In genomic region chr12:93018610-93019009, GRCh38 we compare ENCODE assay signal across 28 cellular contexts.
DNase-seq lines count a peak whose midpoint lies in the region; ATAC-seq, FAIRE-seq and TF ChIP-seq lines count a peak whose summit lies in the region.
"Had no signal": no experiment of that assay in that cellular context is flagged by ENCODE, and none has a peak within 500 bp of the region (broad histone marks: within the 10 kb centered on the region; RNA-seq: fewer than 3 reads in every experiment).

No MANE protein-coding gene starts in this region.

- H3K18ac ChIP-seq in mesenchymal stem cell (ENCODE audit: low read depth in 1 of 2, low read length in 2 of 2): no peak overlapping the region

- in situ Hi-C loops in K562 (cut with MboI): no loop called here
- in situ Hi-C loops in HepG2 (cut with HindIII; ENCODE audit: extremely low pct_ligation_motif_present, low pct_unique_long_range_greater_than_20kb): loop anchor here (10.0 kb wide), 1 partner anchor 296 kb away; no protein-coding TSS in a partner anchor

- no peak overlapping the region for H3K4ac ChIP-seq in mesenchymal stem cell (ENCODE audit: low read depth in 1 of 2, low read length in 2 of 2)

- BruUV-seq in K562 (replicated peaks; lab: Mats Ljungman, UMichigan) (no TSS peak), HepG2 (replicated peaks; lab: Mats Ljungman, UMichigan) (no TSS peak)

- H4K91ac ChIP-seq in mesenchymal stem cell (ENCODE audit: low read length): no peak overlapping the region

- H3K4me2 ChIP-seq in K562 (ENCODE audit: insufficient read depth, low read length): no peak overlapping the region
- peak overlapping the region; percentile 88 for H3K4me2 ChIP-seq in HepG2 (ENCODE audit: low read depth, low read length)
- no peak overlapping the region for H3K4me2 ChIP-seq in parathyroid adenoma (ENCODE audit: low read length)
- no peak overlapping the region for H3K4me2 ChIP-seq in mesenchymal stem cell (ENCODE audit: low read length, poor library complexity, severe bottlenecking)

- H2BK5ac ChIP-seq in mesenchymal stem cell (ENCODE audit: low read depth, low read length, poor library complexity, severe bottlenecking): no peak overlapping the region

- no peak overlapping the region for H2AK5ac ChIP-seq in mesenchymal stem cell (ENCODE audit: low read length, severe bottlenecking)

- TF ChIP-seq CTCF in 22Rv1 (IDR thresholded peaks at IDR 0.05): no peak
- no peak for TF ChIP-seq CTCF in K562 (IDR thresholded peaks at IDR 0.05 in 2 of 3, conservative IDR thresholded peaks at IDR 0.05 in 1 of 3; ENCODE audit: insufficient read depth in 2 of 3, low read depth in 1 of 3, low read length in 3 of 3)
- TF ChIP-seq CTCF in HepG2 (CRISPR knock-in tag; IDR thresholded peaks at IDR 0.05): no peak
- no peak for TF ChIP-seq CTCF in parathyroid adenoma (IDR thresholded peaks at IDR 0.05)

- H3K9me1 ChIP-seq in K562 (ENCODE audit: control insufficient read depth, insufficient read depth, low read length): no peaks in the 10 kb centered on the region

- CTCF ChIA-PET in K562 (lab: Yijun Ruan, JAX; ENCODE audit: low intra/inter-chr PET ratio): no interaction called here
- CTCF ChIA-PET in HepG2 (lab: Yijun Ruan, JAX; ENCODE audit: low intra/inter-chr PET ratio, low total read pairs): no interaction called here

- H3K4me3 ChIP-seq in K562 (no peak overlapping the region), HepG2 (replicated peaks in 1 of 3; ENCODE audit: insufficient read depth in 1 of 3, low read depth in 2 of 3, low read length in 3 of 3) (no peak overlapping the region), parathyroid adenoma (ENCODE audit: low read depth, low read length) (no peak overlapping the region), mesenchymal stem cell (ENCODE audit: insufficient read depth in 1 of 2, low read depth in 1 of 2, low read length in 2 of 2) (no peak overlapping the region)
- H3K4me3 ChIP-seq: SJCRH30 had no signal

- H3K23ac ChIP-seq in mesenchymal stem cell (ENCODE audit: low read length in 2 of 2): no peak overlapping the region

- H3K79me1 ChIP-seq in mesenchymal stem cell (replicated peaks; ENCODE audit: low read length, poor library complexity, severe bottlenecking): no peaks in the 10 kb centered on the region

- POLR2A ChIA-PET in K562 (lab: Yijun Ruan, JAX) (interaction anchor here (0.7 to 1.0 kb wide), 2 partner anchors 91 to 291 kb away, joined by 3 to 5 read pairs; no protein-coding TSS in a partner anchor), HepG2 (lab: Yijun Ruan, JAX) (interaction anchor here (0.8 to 7.3 kb wide), 10 partner anchors 7 to 109 kb away, joined by 3 to 132 read pairs (median 12); partner anchors contain the start of gene EEA1)

- H3K27ac ChIP-seq in 22Rv1: peak overlapping the region; percentile 86
- H3K27ac ChIP-seq in K562 (ENCODE audit: extremely low read depth, low read depth, low read length): no peak overlapping the region
- peak overlapping the region; percentile 94 for H3K27ac ChIP-seq in HepG2 (ENCODE audit: extremely low read length, insufficient read depth, low read length)
- peak overlapping the region; percentile 89 for H3K27ac ChIP-seq in parathyroid adenoma
- H3K27ac ChIP-seq in mesenchymal stem cell (ENCODE audit: low read length, poor library complexity, severe bottlenecking): no peak overlapping the region
- H3K27ac ChIP-seq: SJCRH30 had no signal

- FAIRE-seq in K562 (lab: Jason Lieb, UNC) (no peak), HepG2 (lab: Jason Lieb, UNC) (no peak)
- FAIRE-seq: GM12892 had no signal

- H2BK120ac ChIP-seq in mesenchymal stem cell (ENCODE audit: low read depth, low read length): no peak overlapping the region

- H3K9me3 Mint-ChIP-seq in activated naive CD4-positive, alpha-beta T cell treated with anti-CD3 and anti-CD28 coated beads, Interleukin-2, amount 50 U/mL, for 72 hours: no peaks in the 10 kb centered on the region
- H3K9me3 Mint-ChIP-seq: CD14-positive monocyte had no signal

- no peak overlapping the region for H2BK15ac ChIP-seq in mesenchymal stem cell (ENCODE audit: low read depth, poor library complexity, severe bottlenecking)

- no peak for ATAC-seq in K562
- no peak for ATAC-seq in HepG2
- ATAC-seq in GM18873 (IDR thresholded peaks at IDR 0.05; ENCODE audit: low FRiP score, unreplicated experiment): no peak
- no peak for ATAC-seq in activated naive CD4-positive, alpha-beta T cell treated with anti-CD3 and anti-CD28 coated beads, Interleukin-2, amount 50 U/mL, for 72 hours
- ATAC-seq: Right ventricle myocardium inferior, SK-N-SH treated with all-trans-retinoic acid at 6 μM for 48 hours had no signal

- no peak overlapping the region for H2BK12ac ChIP-seq in mesenchymal stem cell (ENCODE audit: low read length in 2 of 2)

- H2AFZ ChIP-seq in K562 (ENCODE audit: low read depth, low read length): peak overlapping the region; percentile 94
- no peak overlapping the region for H2AFZ ChIP-seq in HepG2 (ENCODE audit: low read length)
- peak overlapping the region; percentile 80 for H2AFZ ChIP-seq in parathyroid adenoma
- H2AFZ ChIP-seq in mesenchymal stem cell (ENCODE audit: low read depth, low read length): no peak overlapping the region

- TF ChIP-seq RAD21 in K562 (CRISPR knock-in tag; conservative IDR thresholded peaks at IDR 0.05 in 1 of 2, IDR thresholded peaks at IDR 0.05 in 1 of 2) (no peak), HepG2 (CRISPR knock-in tag; IDR thresholded peaks at IDR 0.05) (no peak)

- TF ChIP-seq EP300 in K562 (IDR thresholded peaks at IDR 0.05; ENCODE audit: low read length) (no peak), HepG2 (IDR thresholded peaks at IDR 0.05; ENCODE audit: low read depth in 2 of 2, low read length in 2 of 2) (peak in 1 of 2 experiments; percentile 45; a peak in 1 of 4 replicates), HepG2 (CRISPR knock-in tag; IDR thresholded peaks at IDR 0.05; ENCODE audit: borderline replicate concordance) (no peak)

- no peaks in the 10 kb centered on the region for H3K36me3 Mint-ChIP-seq in activated naive CD4-positive, alpha-beta T cell treated with anti-CD3 and anti-CD28 coated beads, Interleukin-2, amount 50 U/mL, for 72 hours
- H3K36me3 Mint-ChIP-seq: CD14-positive monocyte had no signal

- H3K79me2 ChIP-seq in K562 (ENCODE audit: control insufficient read depth, insufficient read depth, low read length): no peaks in the 10 kb centered on the region
- peaks cover 4% of the 10 kb centered on the region for H3K79me2 ChIP-seq in HepG2 (ENCODE audit: insufficient read depth, low read length)
- H3K79me2 ChIP-seq in parathyroid adenoma: no peaks in the 10 kb centered on the region

- H3K14ac ChIP-seq in mesenchymal stem cell (ENCODE audit: low read length in 2 of 2): no peak overlapping the region

- H4K20me1 ChIP-seq in K562 (replicated peaks; ENCODE audit: control insufficient read depth, insufficient read depth, low read length) (no peaks in the 10 kb centered on the region), HepG2 (ENCODE audit: insufficient read depth, low read length) (no peaks in the 10 kb centered on the region)

- DNase-seq in K562 (ENCODE audit: extremely low read depth in 1 of 4, low spot score in 3 of 4): no peak
- no peak for DNase-seq in HepG2 (ENCODE audit: low spot score)
- no peak for DNase-seq in mesenchymal stem cell
- DNase-seq in activated naive CD4-positive, alpha-beta T cell treated with anti-CD3 and anti-CD28 coated beads, Interleukin-2, amount 50 U/mL, for 72 hours (ENCODE audit: low spot score in 2 of 2): no peak
- DNase-seq in posterior vena cava (ENCODE audit: low spot score): no peak
- DNase-seq: 8988T, ACHN, BE2C, DMS153, DND-41, GOT3, HCEC 1CT, Karpas-422, MV-4-11, NCI-H1105 treated with DMSO at 0.1 percent for 48 hours, NCI-H146, NCI-H1930, NCI-H2107, NCI-H524, NCI-H748 treated with DMSO at 0.1 percent for 48 hours, SJCRH30 had no signal

- H3K9me3 ChIP-seq in K562 (replicated peaks; ENCODE audit: control insufficient read depth, insufficient read depth, low read depth, low read length): no peaks in the 10 kb centered on the region
- no peaks in the 10 kb centered on the region for H3K9me3 ChIP-seq in HepG2 (ENCODE audit: low read length)
- no peaks in the 10 kb centered on the region for H3K9me3 ChIP-seq in parathyroid adenoma (ENCODE audit: control insufficient read depth, low read length)
- no peaks in the 10 kb centered on the region for H3K9me3 ChIP-seq in mesenchymal stem cell (ENCODE audit: control insufficient read depth, low read length)
- H3K9me3 ChIP-seq: BE2C, SJCRH30 had no signal

- intact Hi-C loops in K562 (cut with micrococcal nuclease) (no loop called here), HepG2 (cut with micrococcal nuclease; ENCODE audit: unreplicated experiment) (loop anchor here (5.0 to 10.0 kb wide), 2 partner anchors 69 to 74 kb away; no protein-coding TSS in a partner anchor), posterior vena cava (cut with DNase I) (no loop called here)

- no peak overlapping the region for H4K8ac ChIP-seq in mesenchymal stem cell (ENCODE audit: low read length)

- H3K36me3 ChIP-seq in K562 (ENCODE audit: control insufficient read depth, insufficient read depth, low read length): no peaks in the 10 kb centered on the region
- H3K36me3 ChIP-seq in HepG2 (replicated peaks in 1 of 2; ENCODE audit: control insufficient read depth in 1 of 2, insufficient read depth in 2 of 2, low read length in 2 of 2): no peaks in the 10 kb centered on the region; a peak in 1 of 5 replicates
- no peaks in the 10 kb centered on the region for H3K36me3 ChIP-seq in parathyroid adenoma (ENCODE audit: control insufficient read depth, insufficient read depth, low read length)
- no peaks in the 10 kb centered on the region for H3K36me3 ChIP-seq in mesenchymal stem cell (ENCODE audit: control insufficient read depth in 1 of 2, insufficient read depth in 2 of 2, low read depth in 1 of 2, low read length in 2 of 2)
- H3K36me3 ChIP-seq: BE2C, SJCRH30 had no signal

- no peaks in the 10 kb centered on the region for H3K27me3 ChIP-seq in K562 (ENCODE audit: control insufficient read depth in 2 of 2, insufficient read depth in 2 of 2, low read length in 2 of 2)
- H3K27me3 ChIP-seq in HepG2 (ENCODE audit: control insufficient read depth in 1 of 2, insufficient read depth in 2 of 2, low read length in 2 of 2): no peaks in the 10 kb centered on the region
- H3K27me3 ChIP-seq in parathyroid adenoma (ENCODE audit: control insufficient read depth, insufficient read depth, low read length): no peaks in the 10 kb centered on the region
- no peaks in the 10 kb centered on the region for H3K27me3 ChIP-seq in mesenchymal stem cell (ENCODE audit: control insufficient read depth in 1 of 2, insufficient read depth in 1 of 2, low read length in 2 of 2)
- H3K27me3 ChIP-seq: BE2C, SJCRH30 had no signal

- no peak overlapping the region for H3K9ac ChIP-seq in K562 (ENCODE audit: insufficient read depth in 1 of 2, low read depth in 2 of 2, low read length in 2 of 2)
- H3K9ac ChIP-seq in HepG2 (ENCODE audit: insufficient read depth, low read depth, low read length): peak overlapping the region; percentile 74; the same call in 1 of the 2 replicates
- H3K9ac ChIP-seq in parathyroid adenoma: no peak overlapping the region
- H3K9ac ChIP-seq in mesenchymal stem cell (ENCODE audit: low read length): no peak overlapping the region

- H3K27ac Mint-ChIP-seq in activated naive CD4-positive, alpha-beta T cell treated with anti-CD3 and anti-CD28 coated beads, Interleukin-2, amount 50 U/mL, for 72 hours: no peak overlapping the region

- WGBS in K562 (ENCODE audit: insufficient coverage, low coverage, missing lambda C conversion rate): 46% methylated on average over 2 of the region's 2 CpGs
- 42% methylated on average over 2 of the region's 2 CpGs for WGBS in HepG2 (ENCODE audit: low lambda C conversion rate)
- 100% methylated on average over 2 of the region's 2 CpGs for WGBS in mesenchymal stem cell

- no peak for TF ChIP-seq POLR2A in K562 (conservative IDR thresholded peaks at IDR 0.05)
- no peak for TF ChIP-seq POLR2A in HepG2 (IDR thresholded peaks at IDR 0.05; ENCODE audit: insufficient read depth in 1 of 2, low read depth in 2 of 2, low read length in 2 of 2)

- H3K4me1 ChIP-seq in K562 (replicated peaks in 1 of 2; ENCODE audit: control insufficient read depth in 2 of 2, insufficient read depth in 2 of 2, low read length in 2 of 2): peaks cover 11 to 39% of the 10 kb centered on the region in 2 experiments; a peak in 3 of 5 replicates
- H3K4me1 ChIP-seq in HepG2 (ENCODE audit: insufficient read depth, low read length): peaks cover 100% of the 10 kb centered on the region
- peaks cover 43% of the 10 kb centered on the region for H3K4me1 ChIP-seq in parathyroid adenoma
- peaks cover 10% of the 10 kb centered on the region for H3K4me1 ChIP-seq in mesenchymal stem cell (ENCODE audit: control insufficient read depth, insufficient read depth, low read depth, low read length)
- H3K4me1 ChIP-seq: BE2C had no signal

Comparison
In these comparisons a context has a peak if more than half of its experiments do, and no peak if none do; other contexts are left out.
1. H3K27ac ChIP-seq: peak in 22Rv1 (single experiment), HepG2 (single experiment) and parathyroid adenoma (single experiment); none in K562 (single experiment) and mesenchymal stem cell (single experiment).
2. H2AFZ ChIP-seq: peak in K562 (single experiment) and parathyroid adenoma (single experiment); none in HepG2 (single experiment) and mesenchymal stem cell (single experiment).